Comparison of ENCODE assay signal across 8 cellular contexts in the genomic region with DNA sequence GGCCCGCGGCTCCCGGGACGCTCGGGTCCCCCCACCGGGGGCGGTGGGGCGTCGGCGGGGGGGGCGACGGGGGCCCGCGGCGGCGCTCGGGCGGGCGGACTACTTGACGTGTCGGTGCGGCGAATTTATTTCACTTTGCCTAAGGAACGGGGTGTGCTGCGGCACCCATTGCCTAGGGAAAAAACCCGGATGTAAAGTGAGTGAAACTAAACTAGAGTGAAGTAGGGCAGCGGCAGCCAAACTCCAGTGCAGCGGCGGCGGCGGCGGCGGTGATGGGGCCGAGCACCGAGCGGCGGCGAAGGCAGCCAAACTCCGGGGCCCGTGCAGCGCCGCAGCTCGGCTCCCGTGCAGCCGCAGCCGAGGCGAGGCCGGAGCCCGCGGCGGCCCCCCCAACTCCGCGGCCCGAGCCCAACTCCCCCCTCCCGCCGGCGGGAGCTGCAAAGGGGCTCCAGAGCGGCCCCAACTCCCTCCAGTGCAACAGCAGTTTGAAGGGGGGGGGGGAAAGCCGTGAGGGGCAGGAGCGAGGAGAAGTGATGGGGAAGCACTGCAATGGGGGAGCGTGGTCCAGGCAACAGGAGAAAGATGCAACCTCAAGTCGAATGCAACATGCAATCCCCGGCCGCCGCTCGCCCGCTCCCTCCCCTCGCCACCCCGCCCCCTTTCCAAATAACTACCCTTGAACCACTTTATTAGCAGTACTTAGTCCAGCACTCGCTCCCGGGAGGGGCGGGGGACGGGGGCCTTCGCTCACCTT. TPM values are rescaled to one million over a fixed set of nuclear protein-coding genes. Genes with fewer than 3 reads are reported as not detected.
DNase-seq lines count a peak whose midpoint lies in the region; ATAC-seq and TF ChIP-seq lines count a peak whose summit lies in the region.

No MANE protein-coding gene starts in this region.

- H3K4me2 ChIP-seq in BLaER1 treated with 17β-estradiol and CSF1 and Interleukin-3, amounts not matched to agents 10 nM and 100 nM, result peak overlapping the region; percentile 60 to 92 (median 82)

- peak; percentile 98 for DNase-seq in NCI-H69 (lab: John Stamatoyannopoulos, UW)
- DNase-seq in activated CD4-positive, alpha-beta T cell treated with anti-CD3 and anti-CD28 coated beads, Interleukin-2, amount 50 U/mL, for 48 hours, result peak; percentile 70 to 78
- peak; percentile 85 for DNase-seq in lower lobe of right lung
- DNase-seq in stimulated activated CD4-positive, alpha-beta T cell treated with anti-CD3 and anti-CD28 coated beads, TNF-alpha, amount 100 ng/mL, for 1 hour (ENCODE audit: low read depth in 3 of 3, low spot score in 1 of 3), result peak; percentile 40 to 54 (median 54)

- H4K20me1 ChIP-seq in BLaER1 treated with 17β-estradiol and CSF1 and Interleukin-3, amounts not matched to agents 10 nM and 100 nM, result peaks cover 0 to 16% (median 0%) of the 10 kb centered on the region in 11 experiments; a peak in 5 of 22 replicates

- ATAC-seq in GM19328 (IDR thresholded peaks at IDR 0.05; ENCODE audit: unreplicated experiment) (peak; percentile 37), HG03460 (IDR thresholded peaks at IDR 0.05; ENCODE audit: unreplicated experiment) (peak; percentile 47), lower lobe of right lung (peak; percentile 66 to 76)

- H3K4me1 ChIP-seq in BLaER1 treated with 17β-estradiol and CSF1 and Interleukin-3, amounts not matched to agents 10 nM and 100 nM, result peaks cover 28 to 43% (median 38%) of the 10 kb centered on the region in 10 experiments
- peaks cover 9 to 19% of the 10 kb centered on the region in 2 donors for H3K4me1 ChIP-seq in duodenal mucosa (ENCODE audit: control insufficient read depth in 1 of 2, insufficient read depth in 2 of 2, low read length in 2 of 2)
- H3K4me1 ChIP-seq in lower lobe of right lung, result peaks cover 24% of the 10 kb centered on the region

- H3K27me3 ChIP-seq in BLaER1 treated with 17β-estradiol and CSF1 and Interleukin-3, amounts not matched to agents 10 nM and 100 nM, result no peaks in the 10 kb centered on the region
- H3K27me3 ChIP-seq in duodenal mucosa (ENCODE audit: control insufficient read depth in 1 of 2, insufficient read depth in 2 of 2, low read length in 2 of 2), result no peaks in the 10 kb centered on the region
- H3K27me3 ChIP-seq in lower lobe of right lung (ENCODE audit: low read depth), result no peaks in the 10 kb centered on the region

- no peak for TF ChIP-seq CTCF in lower lobe of right lung (IDR thresholded peaks at IDR 0.05)

- peak overlapping the region; percentile 83 to 93 (median 88) for H3K9ac ChIP-seq in BLaER1 treated with 17β-estradiol and CSF1 and Interleukin-3, amounts not matched to agents 10 nM and 100 nM
- peak overlapping the region; percentile 59 to 64 for H3K9ac ChIP-seq in duodenal mucosa (ENCODE audit: low read depth in 1 of 2, low read length in 2 of 2)

- peak overlapping the region; percentile 84 to 91 (median 85) for H3K4me3 ChIP-seq in BLaER1 treated with 17β-estradiol and CSF1 and Interleukin-3, amounts not matched to agents 10 nM and 100 nM
- peak overlapping the region; percentile 75 to 85 for H3K4me3 ChIP-seq in duodenal mucosa (ENCODE audit: low read depth in 1 of 2, low read length in 2 of 2)
- peak overlapping the region; percentile 72 for H3K4me3 ChIP-seq in lower lobe of right lung

- H3K9me3 ChIP-seq in BLaER1 treated with 17β-estradiol and CSF1 and Interleukin-3, amounts not matched to agents 10 nM and 100 nM (replicated peaks in 1 of 11), result no peaks in the 10 kb centered on the region
- H3K9me3 ChIP-seq in duodenal mucosa (ENCODE audit: control insufficient read depth in 1 of 2, low read length in 2 of 2), result no peaks in the 10 kb centered on the region
- no peaks in the 10 kb centered on the region for H3K9me3 ChIP-seq in lower lobe of right lung

- no peaks in the 10 kb centered on the region for H3K36me3 ChIP-seq in BLaER1 treated with 17β-estradiol and CSF1 and Interleukin-3, amounts not matched to agents 10 nM and 100 nM
- H3K36me3 ChIP-seq in duodenal mucosa (ENCODE audit: control insufficient read depth in 1 of 2, insufficient read depth in 2 of 2, low read length in 2 of 2) (no peaks in the 10 kb centered on the region), lower lobe of right lung (no peaks in the 10 kb centered on the region)

- peak overlapping the region; percentile 75 to 95 (median 91) for H3K27ac ChIP-seq in BLaER1 treated with 17β-estradiol and CSF1 and Interleukin-3, amounts not matched to agents 10 nM and 100 nM
- H3K27ac ChIP-seq in duodenal mucosa (ENCODE audit: low read depth, low read length) (peak overlapping the region; percentile 83), lower lobe of right lung (peak overlapping the region; percentile 88)

- intact Hi-C loops in lower lobe of right lung (cut with DNase I), result no loop called here

RNA-seq across cellular contexts. Expression of a gene that starts 0.6 kb away (rescaled TPM):
- total RNA-seq in lower lobe of right lung, result 48.4 TPM

Comparison
In these comparisons a context has a peak if more than half of its experiments do, and no peak if none do; other contexts are left out.
1. Peak in every context shown above with its lines: DNase-seq, ATAC-seq, H3K4me3 ChIP-seq and H3K27ac ChIP-seq.